In genomic region chr6:137819740-137820139, GRCh38 we compare ENCODE assay signal across 10 cellular contexts. TPM values are rescaled to one million over a fixed set of nuclear protein-coding genes. Genes with fewer than 3 reads are reported as not detected.
DNase-seq lines count a peak whose midpoint lies in the region; ATAC-seq and FAIRE-seq lines count a peak whose summit lies in the region.
"Had no signal": no experiment of that assay in that cellular context is flagged by ENCODE, and none has a peak within 500 bp of the region (broad histone marks: within the 10 kb centered on the region; RNA-seq: fewer than 3 reads in every experiment).

No MANE protein-coding gene starts in this region.

- no peaks in the 10 kb centered on the region for H3K27me3 ChIP-seq in BLaER1
- H3K27me3 ChIP-seq in H7 (ENCODE audit: control insufficient read depth, insufficient read depth, low read length): no peaks in the 10 kb centered on the region

- peak; percentile 49 for ATAC-seq in GM18517 (IDR thresholded peaks at IDR 0.05; ENCODE audit: unreplicated experiment)
- peak; percentile 54 for ATAC-seq in effector memory CD8-positive, alpha-beta T cell (replicated peaks)

- no peaks in the 10 kb centered on the region for H3K9me3 Mint-ChIP-seq in effector memory CD8-positive, alpha-beta T cell

- peak overlapping the region; percentile 95 to 99 for H3K27ac Mint-ChIP-seq in effector memory CD8-positive, alpha-beta T cell
- H3K27ac Mint-ChIP-seq: brain had no signal

- no peaks in the 10 kb centered on the region for H3K9me3 ChIP-seq in BLaER1

- DNase-seq in T follicular helper cell (ENCODE audit: low read depth): peak; percentile 29
- peak; percentile 37 to 44 (median 43) for DNase-seq in effector memory CD8-positive, alpha-beta T cell
- DNase-seq in cerebellum (ENCODE audit: low spot score): no peak
- DNase-seq in H7: no peak
- no peak for DNase-seq in frontal cortex (ENCODE audit: low spot score in 2 of 2)
- DNase-seq in NCI-H82 (lab: John Stamatoyannopoulos, UW): no peak

- peak overlapping the region; percentile 54 to 57 for H3K4me3 Mint-ChIP-seq in effector memory CD8-positive, alpha-beta T cell
- H3K4me3 Mint-ChIP-seq: brain had no signal

- H3K36me3 Mint-ChIP-seq in effector memory CD8-positive, alpha-beta T cell (ENCODE audit: insufficient read depth): peaks cover 39% of the 10 kb centered on the region
- H3K36me3 Mint-ChIP-seq: brain had no signal

- H4K20me1 ChIP-seq in BLaER1: no peaks in the 10 kb centered on the region

- H3K36me3 ChIP-seq in BLaER1 (no peaks in the 10 kb centered on the region), H7 (replicated peaks; ENCODE audit: control insufficient read depth, insufficient read depth, low read length) (no peaks in the 10 kb centered on the region)

- no peaks in the 10 kb centered on the region for H3K27me3 Mint-ChIP-seq in effector memory CD8-positive, alpha-beta T cell

- no peak for FAIRE-seq in frontal cortex (lab: Jason Lieb, UNC)

- peak overlapping the region; percentile 69 for H3K27ac ChIP-seq in BLaER1
- H3K27ac ChIP-seq: KMS-11 had no signal

- H3K9ac ChIP-seq in BLaER1: peak overlapping the region; percentile 17; the same call in 1 of the 2 replicates
- H3K9ac ChIP-seq: KMS-11 had no signal

- H3K4me2 ChIP-seq in BLaER1: peak overlapping the region; percentile 77
- H3K4me2 ChIP-seq: KMS-11 had no signal

- H3K4me1 ChIP-seq in BLaER1: peaks cover 93% of the 10 kb centered on the region

- peaks cover 53 to 57% of the 10 kb centered on the region in 2 donors for H3K4me1 Mint-ChIP-seq in effector memory CD8-positive, alpha-beta T cell (ENCODE audit: low read depth in 2 of 2)

- H3K4me3 ChIP-seq in BLaER1 (peak overlapping the region; percentile 28; the same call in 1 of the 2 replicates), H7 (ENCODE audit: insufficient read depth, low read depth, low read length) (no peak overlapping the region)

RNA-seq across cellular contexts. Expression of gene TNFAIP3, which starts 47.3 kb away (rescaled TPM):
- total RNA-seq in cerebellum: 1.6 TPM
- total RNA-seq in H7 (2014; rRNA removed; shearing (Covaris generic)): 1.2 and 1.7 TPM in 2 replicates
- 1.6 TPM for total RNA-seq in frontal cortex

Comparison
In these comparisons a context has a peak if more than half of its experiments do, and no peak if none do; other contexts are left out.
1. DNase-seq: peak in T follicular helper cell (single experiment) and effector memory CD8-positive, alpha-beta T cell (3 of 3); none in cerebellum (single experiment), H7 (single experiment), frontal cortex (0 of 2) and NCI-H82 (single experiment).